Comparison of ENCODE assay signal across 8 cellular contexts in genomic region chr11:10809373-10810199, GRCh38. TPM values are rescaled to one million over a fixed set of nuclear protein-coding genes. Genes with fewer than 3 reads are reported as not detected.
DNase-seq lines count a peak whose midpoint lies in the region; FAIRE-seq and TF ChIP-seq lines count a peak whose summit lies in the region.

No MANE protein-coding gene starts in this region.

- FAIRE-seq in H54 (lab: Jason Lieb, UNC) = no peak

- intact Hi-C loops in activated T-helper 1 cell treated with anti-CD3 and anti-CD28 coated beads, Interleukin-12 subunit alpha, Interleukin-12 subunit beta, Interleukin-2, Interleukin-4 antibody, amounts not matched to agents 30 ng/mL and 10 ng/mL and 1 ng/mL, durations not matched to agents 14 hours and 24 hours and 36 hours (cut with micrococcal nuclease) = loop anchor here (1.0 to 10.0 kb wide), 10 partner anchors 49 to 1495 kb away; partner anchors contain the start of genes CTR9, RNF141, TMEM41B and WEE1

- H3K36me3 ChIP-seq in urinary bladder (ENCODE audit: insufficient read depth) = peaks cover 7% of the 10 kb centered on the region

- H3K4me1 ChIP-seq in urinary bladder (ENCODE audit: insufficient read depth) = no peaks in the 10 kb centered on the region

- H3K4me3 ChIP-seq in fibroblast of pulmonary artery (replicated peaks; ENCODE audit: low read depth, low read length) (peak overlapping the region; percentile 96), urinary bladder (ENCODE audit: low read depth, low read length) (peak overlapping the region; percentile 52)

- no peaks in the 10 kb centered on the region for H3K27me3 Mint-ChIP-seq in activated T-helper 1 cell treated with anti-CD3 and anti-CD28 coated beads, Interleukin-12 subunit alpha, Interleukin-12 subunit beta, Interleukin-2, Interleukin-4 antibody, amounts not matched to agents 30 ng/mL and 10 ng/mL and 1 ng/mL, durations not matched to agents 14 hours and 24 hours and 36 hours (ENCODE audit: insufficient read depth)
- H3K27me3 Mint-ChIP-seq in neural crest cell (ENCODE audit: low read depth) = peaks cover 6% of the 10 kb centered on the region

- peak; percentile 6 for DNase-seq in NCI-H510A treated with DMSO at 0.1 percent for 48 hours (lab: John Stamatoyannopoulos, UW)
- no peak for DNase-seq in NCI-H510A (lab: John Stamatoyannopoulos, UW)
- DNase-seq in H54 (ENCODE audit: insufficient read length, low spot score) = peak; percentile 42
- DNase-seq in LoVo (ENCODE audit: low spot score) = peak; percentile 55
- peak; percentile 37 for DNase-seq in activated T-helper 1 cell treated with anti-CD3 and anti-CD28 coated beads, Interleukin-12 subunit alpha, Interleukin-12 subunit beta, Interleukin-2, Interleukin-4 antibody, amounts not matched to agents 30 ng/mL and 10 ng/mL and 1 ng/mL, durations not matched to agents 14 hours and 24 hours and 36 hours (ENCODE audit: low spot score)
- peak; percentile 79 for DNase-seq in fibroblast of pulmonary artery (ENCODE audit: low read depth)
- DNase-seq in neural crest cell (ENCODE audit: low read depth, low spot score) = no peak

- 3% methylated on average over 29 of the region's 29 CpGs for WGBS in urinary bladder

- H3K4me1 Mint-ChIP-seq in activated T-helper 1 cell treated with anti-CD3 and anti-CD28 coated beads, Interleukin-12 subunit alpha, Interleukin-12 subunit beta, Interleukin-2, Interleukin-4 antibody, amounts not matched to agents 30 ng/mL and 10 ng/mL and 1 ng/mL, durations not matched to agents 14 hours and 24 hours and 36 hours (ENCODE audit: low read depth) = peaks cover 36% of the 10 kb centered on the region
- peaks cover 53% of the 10 kb centered on the region for H3K4me1 Mint-ChIP-seq in neural crest cell

- peak overlapping the region; percentile 98 for H3K27ac Mint-ChIP-seq in activated T-helper 1 cell treated with anti-CD3 and anti-CD28 coated beads, Interleukin-12 subunit alpha, Interleukin-12 subunit beta, Interleukin-2, Interleukin-4 antibody, amounts not matched to agents 30 ng/mL and 10 ng/mL and 1 ng/mL, durations not matched to agents 14 hours and 24 hours and 36 hours
- H3K27ac Mint-ChIP-seq in neural crest cell (ENCODE audit: unreplicated experiment) = peak overlapping the region; percentile 100

- H3K27ac ChIP-seq in urinary bladder (ENCODE audit: low read depth) = peak overlapping the region; percentile 93

- TF ChIP-seq POLR2A in H54 (IDR thresholded peaks at IDR 0.05; ENCODE audit: low read depth, low read length) = no peak

- no peaks in the 10 kb centered on the region for H3K9me3 Mint-ChIP-seq in activated T-helper 1 cell treated with anti-CD3 and anti-CD28 coated beads, Interleukin-12 subunit alpha, Interleukin-12 subunit beta, Interleukin-2, Interleukin-4 antibody, amounts not matched to agents 30 ng/mL and 10 ng/mL and 1 ng/mL, durations not matched to agents 14 hours and 24 hours and 36 hours
- H3K9me3 Mint-ChIP-seq in neural crest cell = no peaks in the 10 kb centered on the region

- TF ChIP-seq CTCF in fibroblast of pulmonary artery (IDR thresholded peaks at IDR 0.05; ENCODE audit: low read length, missing control alignments) (no peak), neural crest cell (conservative IDR thresholded peaks at IDR 0.05) (peak; percentile 3)

- H3K4me3 Mint-ChIP-seq in activated T-helper 1 cell treated with anti-CD3 and anti-CD28 coated beads, Interleukin-12 subunit alpha, Interleukin-12 subunit beta, Interleukin-2, Interleukin-4 antibody, amounts not matched to agents 30 ng/mL and 10 ng/mL and 1 ng/mL, durations not matched to agents 14 hours and 24 hours and 36 hours = peak overlapping the region; percentile 95
- H3K4me3 Mint-ChIP-seq in neural crest cell = peak overlapping the region; percentile 98

- peaks cover 39% of the 10 kb centered on the region for H3K36me3 Mint-ChIP-seq in activated T-helper 1 cell treated with anti-CD3 and anti-CD28 coated beads, Interleukin-12 subunit alpha, Interleukin-12 subunit beta, Interleukin-2, Interleukin-4 antibody, amounts not matched to agents 30 ng/mL and 10 ng/mL and 1 ng/mL, durations not matched to agents 14 hours and 24 hours and 36 hours (ENCODE audit: low read depth)
- H3K36me3 Mint-ChIP-seq in neural crest cell (ENCODE audit: low read depth) = peaks cover 31% of the 10 kb centered on the region

RNA-seq across cellular contexts. Expression of gene EIF4G2, which starts 0.9 kb away (rescaled TPM):
- total RNA-seq in activated T-helper 1 cell treated with anti-CD3 and anti-CD28 coated beads, Interleukin-12 subunit alpha, Interleukin-12 subunit beta, Interleukin-2, Interleukin-4 antibody, amounts not matched to agents 30 ng/mL and 10 ng/mL and 1 ng/mL, durations not matched to agents 14 hours and 24 hours and 36 hours = 1,084 and 1,108 TPM in 2 replicates
- 1,284 and 1,333 TPM in 2 replicates for total RNA-seq in neural crest cell
- 646 TPM for total RNA-seq in urinary bladder
- polyA plus RNA-seq in urinary bladder = 381 TPM

RNA-seq across cellular contexts. Expression of gene ZBED5, which starts 48.3 kb away (rescaled TPM):
- total RNA-seq in activated T-helper 1 cell treated with anti-CD3 and anti-CD28 coated beads, Interleukin-12 subunit alpha, Interleukin-12 subunit beta, Interleukin-2, Interleukin-4 antibody, amounts not matched to agents 30 ng/mL and 10 ng/mL and 1 ng/mL, durations not matched to agents 14 hours and 24 hours and 36 hours = 38.9 and 42.2 TPM in 2 replicates
- total RNA-seq in neural crest cell (85.1 and 89.1 TPM in 2 replicates), urinary bladder (73.8 TPM)
- polyA plus RNA-seq in urinary bladder = 29.2 TPM

RNA-seq across cellular contexts. Expression of gene CTR9, which starts 58.5 kb away (rescaled TPM):
- 46.2 and 51.1 TPM in 2 replicates for total RNA-seq in activated T-helper 1 cell treated with anti-CD3 and anti-CD28 coated beads, Interleukin-12 subunit alpha, Interleukin-12 subunit beta, Interleukin-2, Interleukin-4 antibody, amounts not matched to agents 30 ng/mL and 10 ng/mL and 1 ng/mL, durations not matched to agents 14 hours and 24 hours and 36 hours
- total RNA-seq in neural crest cell (39.0 and 39.8 TPM in 2 replicates), urinary bladder (38.3 TPM)
- polyA plus RNA-seq in urinary bladder = 18.9 TPM

Comparison
In these comparisons a context has a peak if more than half of its experiments do, and no peak if none do; other contexts are left out.
1. DNase-seq: peak in NCI-H510A treated with DMSO at 0.1 percent for 48 hours (single experiment), H54 (single experiment), LoVo (single experiment), activated T-helper 1 cell treated with anti-CD3 and anti-CD28 coated beads, Interleukin-12 subunit alpha, Interleukin-12 subunit beta, Interleukin-2, Interleukin-4 antibody, amounts not matched to agents 30 ng/mL and 10 ng/mL and 1 ng/mL, durations not matched to agents 14 hours and 24 hours and 36 hours (single experiment) and fibroblast of pulmonary artery (single experiment); none in NCI-H510A (single experiment) and neural crest cell (single experiment).